In the genomic region with DNA sequence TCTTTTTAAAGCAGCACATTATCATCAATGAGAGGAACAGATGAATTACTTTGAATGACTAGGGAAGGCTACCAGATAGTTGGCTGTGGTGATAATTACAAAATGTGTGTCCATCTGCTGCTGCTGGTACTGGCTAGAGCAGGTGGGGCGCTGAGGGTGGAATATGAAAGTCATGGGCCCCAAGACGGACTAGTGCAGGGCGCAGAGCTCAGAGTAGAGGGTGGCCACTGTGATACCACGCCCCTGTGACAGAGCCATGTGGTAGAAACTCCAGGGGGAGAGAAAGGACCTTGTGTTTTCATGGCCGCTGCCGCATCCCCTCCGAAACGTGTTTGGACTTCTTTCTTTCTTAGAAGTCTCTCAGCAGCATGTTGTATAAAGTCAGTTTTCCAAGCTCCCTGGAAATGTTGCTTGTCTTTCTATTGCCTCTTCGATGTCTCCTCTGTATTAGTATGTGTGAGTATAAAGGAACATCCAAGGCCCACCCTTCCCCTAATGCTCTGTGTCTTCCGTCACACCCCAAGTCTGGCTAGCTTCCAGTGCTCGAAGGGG, we compare ENCODE assay signal across 16 cellular contexts.
"Had no signal": no experiment of that assay in that cellular context is flagged by ENCODE, and none has a peak within 500 bp of the region (broad histone marks: within the 10 kb centered on the region; RNA-seq: fewer than 3 reads in every experiment).

No MANE protein-coding gene starts in this region.

- DNase-seq: activated CD4-positive, alpha-beta T cell treated with anti-CD3 and anti-CD28 coated beads, Interleukin-2, amount 50 U/mL, for 48 hours; activated CD8-positive, alpha-beta memory T cell treated with anti-CD3 and anti-CD28 coated beads, Interleukin-2, amount 10 ng/mL, durations not matched to agents 7 days and 5 days; activated effector memory CD4-positive, alpha-beta T cell treated with anti-CD3 and anti-CD28 coated beads, Interleukin-2, amount 50 U/mL, for 16 hours; activated T-cell treated with anti-CD3 and anti-CD28 coated beads, Interleukin-2, amount 50 U/mL, for 1 hour; amniotic stem cell; endodermal cell; islet precursor cell; naive thymus-derived CD4-positive, alpha-beta T cell; stimulated activated CD4-positive, alpha-beta T cell treated with anti-CD3 and anti-CD28 coated beads, Interleukin-2, amount 100 ng/mL, for 48 hours; T-helper 1 cell; WERI-Rb-1 had no signal

- H3K9me3 Mint-ChIP-seq: activated naive CD4-positive, alpha-beta T cell treated with anti-CD3 and anti-CD28 coated beads, Interleukin-2, amount 50 U/mL, for 72 hours had no signal

- H3K36me3 ChIP-seq: brain microvascular endothelial cell, neutrophil, WERI-Rb-1 had no signal

- ATAC-seq: activated CD8-positive, alpha-beta memory T cell treated with anti-CD3 and anti-CD28 coated beads, Interleukin-2, amount 10 ng/mL, durations not matched to agents 7 days and 5 days; activated naive CD4-positive, alpha-beta T cell treated with anti-CD3 and anti-CD28 coated beads, Interleukin-2, amount 50 U/mL, for 72 hours; left lobe of liver; naive thymus-derived CD4-positive, alpha-beta T cell; stimulated activated memory B cell treated with anti-CD40 and anti-IgM and Interleukin-4, amounts not matched to agents 10 μg/mL and 1 μg/mL and 100 μg/mL, for 72 hours had no signal

- H3K36me3 Mint-ChIP-seq: activated naive CD4-positive, alpha-beta T cell treated with anti-CD3 and anti-CD28 coated beads, Interleukin-2, amount 50 U/mL, for 72 hours; stimulated activated memory B cell treated with anti-CD40 and anti-IgM and Interleukin-4, amounts not matched to agents 10 μg/mL and 1 μg/mL and 100 μg/mL, for 72 hours had no signal

- H3K9me3 ChIP-seq: neutrophil had no signal

- H3K4me1 Mint-ChIP-seq: stimulated activated memory B cell treated with anti-CD40 and anti-IgM and Interleukin-4, amounts not matched to agents 10 μg/mL and 1 μg/mL and 100 μg/mL, for 72 hours had no signal

- H3K27ac ChIP-seq: brain microvascular endothelial cell, neutrophil, WERI-Rb-1 had no signal

- H3K4me3 Mint-ChIP-seq: activated CD8-positive, alpha-beta memory T cell treated with anti-CD3 and anti-CD28 coated beads, Interleukin-2, amount 10 ng/mL, durations not matched to agents 7 days and 5 days; endodermal cell; naive thymus-derived CD4-positive, alpha-beta T cell; stimulated activated memory B cell treated with anti-CD40 and anti-IgM and Interleukin-4, amounts not matched to agents 10 μg/mL and 1 μg/mL and 100 μg/mL, for 72 hours had no signal

- H3K27ac Mint-ChIP-seq: activated CD8-positive, alpha-beta memory T cell treated with anti-CD3 and anti-CD28 coated beads, Interleukin-2, amount 10 ng/mL, durations not matched to agents 7 days and 5 days; activated naive CD4-positive, alpha-beta T cell treated with anti-CD3 and anti-CD28 coated beads, Interleukin-2, amount 50 U/mL, for 72 hours; endodermal cell; naive thymus-derived CD4-positive, alpha-beta T cell; stimulated activated memory B cell treated with anti-CD40 and anti-IgM and Interleukin-4, amounts not matched to agents 10 μg/mL and 1 μg/mL and 100 μg/mL, for 72 hours had no signal

- H3K27me3 ChIP-seq: brain microvascular endothelial cell had no signal
